Comparison of ENCODE assay signal across 1 cellular context in genomic region chr1:1883092-1883858, GRCh38.
TF ChIP-seq lines count a peak whose summit lies in the region.

No MANE protein-coding gene starts in this region.

TF ChIP-seq in HEK293, 187 proteins besides CTCF, POLR2A, EP300 and RAD21 (continued from another document):
- TF ChIP-seq ELK4 (IDR thresholded peaks at IDR 0.05; ENCODE audit: borderline replicate concordance, low read depth, low read length) (no peak), SETDB1 (IDR thresholded peaks at IDR 0.05; ENCODE audit: insufficient read length, low read length) (no peak), ZNF26 (tag by site-specific recombination; IDR thresholded peaks at IDR 0.05) (no peak), AEBP2 (tag by site-specific recombination; IDR thresholded peaks at IDR 0.05; ENCODE audit: borderline replicate concordance) (no peak), ZNF112 (tag by site-specific recombination; IDR thresholded peaks at IDR 0.05) (no peak), BCL11A (tag by site-specific recombination; IDR thresholded peaks at IDR 0.05; ENCODE audit: low read depth) (no peak), ZNF548 (tag by site-specific recombination; IDR thresholded peaks at IDR 0.05) (no peak), ZNF707 (tag by site-specific recombination; IDR thresholded peaks at IDR 0.05) (no peak), SALL2 (tag by site-specific recombination; IDR thresholded peaks at IDR 0.05; ENCODE audit: borderline replicate concordance) (no peak), ZNF560 (tag by site-specific recombination; IDR thresholded peaks at IDR 0.05; ENCODE audit: borderline replicate concordance) (no peak), REST (tag by site-specific recombination; IDR thresholded peaks at IDR 0.05) (no peak), PRDM1 (tag by site-specific recombination; IDR thresholded peaks at IDR 0.05) (peak; percentile 55; the same call in 1 of the 2 replicates), ZNF549 (tag by site-specific recombination; IDR thresholded peaks at IDR 0.05) (no peak), ZBTB17 (tag by site-specific recombination; IDR thresholded peaks at IDR 0.05) (peak; percentile 58), ZSCAN18 (tag by site-specific recombination; IDR thresholded peaks at IDR 0.05) (no peak), ZNF280D (tag by site-specific recombination; IDR thresholded peaks at IDR 0.05) (no peak), ZSCAN30 (tag by site-specific recombination; IDR thresholded peaks at IDR 0.05) (0 out of 2 replicates have a peak, but pooled peaks have one; percentile 57), ZNF350 (tag by site-specific recombination; IDR thresholded peaks at IDR 0.05) (no peak), ZNF843 (tag by site-specific recombination; IDR thresholded peaks at IDR 0.05) (no peak), SCRT1 (tag by site-specific recombination; IDR thresholded peaks at IDR 0.05; ENCODE audit: borderline replicate concordance) (no peak), IKZF3 (tag by site-specific recombination; IDR thresholded peaks at IDR 0.05) (peak; percentile 67; the same call in 1 of the 2 replicates), EGR2 (tag by site-specific recombination; IDR thresholded peaks at IDR 0.05; ENCODE audit: low read depth) (no peak), ZNF580 (tag by site-specific recombination; IDR thresholded peaks at IDR 0.05) (no peak), MEIS1 (CRISPR knock-in tag; IDR thresholded peaks at IDR 0.05; ENCODE audit: borderline replicate concordance) (no peak), ZNF777 (tag by site-specific recombination; IDR thresholded peaks at IDR 0.05; ENCODE audit: borderline replicate concordance) (no peak), OSR2 (tag by site-specific recombination; IDR thresholded peaks at IDR 0.05) (peak; percentile 94), ZNF596 (tag by site-specific recombination; IDR thresholded peaks at IDR 0.05) (0 out of 2 replicates have a peak, but pooled peaks have one; percentile 56), ZNF211 (tag by site-specific recombination; IDR thresholded peaks at IDR 0.05; ENCODE audit: low read depth) (no peak), ZNF639 (tag by site-specific recombination; IDR thresholded peaks at IDR 0.05) (no peak), ZNF555 (tag by site-specific recombination; conservative IDR thresholded peaks at IDR 0.05) (no peak), ZNF792 (tag by site-specific recombination; IDR thresholded peaks at IDR 0.05) (no peak), ZNF133 (tag by site-specific recombination; IDR thresholded peaks at IDR 0.05) (no peak), ZNF184 (tag by site-specific recombination; IDR thresholded peaks at IDR 0.05) (no peak), ZNF214 (tag by site-specific recombination; IDR thresholded peaks at IDR 0.05; ENCODE audit: borderline replicate concordance) (no peak), ZNF610 (tag by site-specific recombination; IDR thresholded peaks at IDR 0.05; ENCODE audit: borderline replicate concordance) (no peak)
